ENCODE assay signal across 26 cellular contexts in the genomic region with DNA sequence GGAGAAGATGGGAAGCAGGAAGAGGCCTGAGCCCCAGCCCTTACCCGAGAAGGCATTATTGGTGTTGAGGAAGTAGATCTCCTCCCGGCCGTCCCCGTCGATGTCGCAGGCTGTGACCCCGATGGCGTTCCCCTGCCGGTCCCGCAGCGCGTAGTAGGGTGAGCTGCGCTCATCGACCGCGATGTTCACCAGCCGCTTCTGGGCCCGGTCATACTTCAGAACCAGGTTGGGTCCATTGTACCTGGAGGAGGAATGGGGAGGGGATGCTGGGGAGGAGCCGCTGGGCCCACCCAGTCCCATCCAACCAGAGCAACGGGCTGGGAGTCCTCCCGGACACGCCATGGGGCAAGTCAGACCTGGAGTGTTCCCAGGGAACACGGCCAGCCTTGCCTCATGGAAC.
"Had no signal": no experiment of that assay in that cellular context is flagged by ENCODE, and none has a peak within 500 bp of the region (broad histone marks: within the 10 kb centered on the region; RNA-seq: fewer than 3 reads in every experiment).

No MANE protein-coding gene starts in this region.

- H3K36me3 ChIP-seq: stomach, suprapubic skin, thoracic aorta, thyroid gland, tibial artery, tibial nerve, transverse colon, upper lobe of left lung, upper lobe of right lung, uterus, vagina had no signal

- H3K27me3 ChIP-seq: testis, thyroid gland, tibial nerve, transverse colon, upper lobe of left lung, upper lobe of right lung, uterus, vagina had no signal

- H3K4me1 ChIP-seq: stomach, suprapubic skin, testis, tibial artery, tibial nerve, transverse colon, upper lobe of left lung, upper lobe of right lung, uterus, vagina had no signal

- DNase-seq: stimulated activated CD4-positive, alpha-beta T cell treated with anti-CD3 and anti-CD28 coated beads, Interleukin-2, amount 100 ng/mL, for 48 hours; stimulated activated CD4-positive, alpha-beta T cell treated with anti-CD3 and anti-CD28 coated beads, Interleukin-4, amount 100 ng/mL, for 1 hour; stimulated activated CD4-positive, alpha-beta T cell treated with anti-CD3 and anti-CD28 coated beads, Interleukin-4, amount 100 ng/mL, for 24 hours; stimulated activated CD4-positive, alpha-beta T cell treated with anti-CD3 and anti-CD28 coated beads, Interleukin-4, amount 100 ng/mL, for 4 hours; stimulated activated CD8-positive, alpha-beta memory T cell treated with anti-CD3 and anti-CD28 coated beads, Interleukin-4, amount 100 ng/mL, for 48 hours; stimulated activated naive B cell treated with anti-CD40 and anti-IgM and Interleukin-4, amounts not matched to agents 10 μg/mL and 1 μg/mL and 100 μg/mL, for 72 hours; stimulated activated naive CD4-positive, alpha-beta T cell; stimulated activated naive CD4-positive, alpha-beta T cell treated with Interleukin-2 at 50 U/mL for 16 hours; stimulated activated naive CD8-positive, alpha-beta T cell treated with anti-CD3 and anti-CD28 coated beads, Interleukin-15, amount 100 ng/mL, for 72 hours; stimulated activated naive CD8-positive, alpha-beta T cell treated with anti-CD3 and anti-CD28 coated beads, Interleukin-15, Interleukin-2, amounts not matched to agents 100 U/mL and 50 U/mL, for 24 hours; stomach; substantia nigra; testis; thyroid gland; tibial artery; transverse colon; trophoblast cell; upper lobe of right lung; uterus had no signal

- H3K9me3 ChIP-seq: stomach, suprapubic skin, testis, thoracic aorta, thyroid gland, tibial artery, tibial nerve, transverse colon, upper lobe of left lung, upper lobe of right lung, uterus, vagina had no signal

- H3K4me3 ChIP-seq: stomach, suprapubic skin, testis, thoracic aorta, thyroid gland, tibial artery, tibial nerve, transverse colon, upper lobe of left lung, upper lobe of right lung, uterus, vagina had no signal

- ATAC-seq: stimulated activated effector memory CD8-positive, alpha-beta T cell treated with anti-CD3 and anti-CD28 coated beads, Interleukin-12 subunit alpha, Interleukin-12 subunit beta, amount 100 ng/mL, for 72 hours; stimulated activated memory B cell treated with anti-CD40 and anti-IgM and Interleukin-4, amounts not matched to agents 10 μg/mL and 1 μg/mL and 100 μg/mL, for 72 hours; stimulated activated naive B cell treated with anti-CD40 and anti-IgM and Interleukin-4, amounts not matched to agents 10 μg/mL and 1 μg/mL and 100 μg/mL, for 72 hours; stimulated activated naive CD8-positive, alpha-beta T cell treated with anti-CD3 and anti-CD28 coated beads, Interleukin-15, amount 100 ng/mL, for 72 hours; stimulated activated naive CD8-positive, alpha-beta T cell treated with anti-CD3 and anti-CD28 coated beads, Interleukin-15, Interleukin-2, amounts not matched to agents 100 U/mL and 50 U/mL, for 24 hours; upper lobe of right lung had no signal

- H3K27ac ChIP-seq: stomach, suprapubic skin, testis, thoracic aorta, thyroid gland, tibial artery, tibial nerve, transverse colon, upper lobe of left lung, upper lobe of right lung, uterus, vagina had no signal
